Comparison of ENCODE assay signal across 8 cellular contexts in the genomic region with DNA sequence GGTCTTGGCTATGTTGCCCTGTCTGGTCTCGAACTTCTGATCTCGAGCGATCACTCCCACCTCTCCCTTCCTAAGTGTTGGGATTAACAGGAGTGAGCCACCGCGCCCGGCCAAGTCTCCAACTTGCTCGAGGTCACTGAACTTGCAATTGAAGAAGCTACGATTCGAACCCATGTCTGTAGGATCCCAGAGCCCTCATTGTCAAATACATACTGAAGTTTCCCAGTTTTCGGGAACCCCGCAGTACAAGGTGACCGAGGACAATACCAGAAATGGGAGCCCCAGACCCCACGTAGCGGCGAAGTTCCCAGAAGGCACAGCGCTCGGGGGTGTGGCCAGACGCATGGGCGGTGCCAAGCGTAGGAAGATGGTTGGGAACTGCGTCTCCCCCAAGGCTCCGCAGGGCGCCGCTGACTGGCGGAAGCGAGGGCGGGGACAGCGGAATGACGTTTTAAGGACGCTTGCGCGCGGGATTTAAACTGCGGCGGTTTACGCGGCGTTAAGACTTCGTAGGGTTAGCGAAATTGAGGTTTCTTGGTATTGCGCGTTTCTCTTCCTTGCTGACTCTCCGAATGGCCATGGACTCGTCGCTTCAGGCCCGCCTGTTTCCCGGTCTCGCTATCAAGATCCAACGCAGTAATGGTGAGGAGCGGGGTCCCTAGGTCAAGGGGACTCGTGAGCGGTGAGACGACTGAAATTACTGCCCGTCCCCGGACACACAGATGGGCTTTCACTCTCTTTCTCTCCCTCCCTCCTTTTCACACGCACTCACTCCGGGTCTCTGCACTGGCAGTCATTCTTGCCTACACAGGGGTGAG. TPM values are rescaled to one million over a fixed set of nuclear protein-coding genes. Genes with fewer than 3 reads are reported as not detected.
DNase-seq lines count a peak whose midpoint lies in the region; ATAC-seq and TF ChIP-seq lines count a peak whose summit lies in the region.

A gene (plus strand): TSS at position 477 of the 818 bp plus-strand sequence. CDS start 96 bp downstream, at position 573.

- H3K4me3 ChIP-seq in BE2C (ENCODE audit: low read depth, low read length): peak within 1 kb of the TSS; percentile 76
- peak within 1 kb of the TSS; percentile 71 for H3K4me3 ChIP-seq in coronary artery

- peaks cover 4% of the 10 kb centered on the region; the same call in 1 of the 2 replicates for H3K36me3 ChIP-seq in BE2C

- no peaks in the 10 kb centered on the region for H3K9me3 ChIP-seq in BE2C

- peak within 1 kb of the TSS; percentile 81 to 88 for H3K27ac ChIP-seq in coronary artery
- H3K27ac ChIP-seq in layer of hippocampus (ENCODE audit: low read depth, low read length): peak within 1 kb of the TSS; percentile 94

- ATAC-seq in HG03460 (IDR thresholded peaks at IDR 0.05; ENCODE audit: unreplicated experiment): peak; percentile 97

- DNase-seq in BE2C (peak; percentile 92), GM19240 (ENCODE audit: insufficient read length, low spot score) (peak; percentile 99), NCI-H526 (lab: John Stamatoyannopoulos, UW) (peak; percentile 98 to 100), coronary artery (ENCODE audit: low spot score) (peak; percentile 97)
- peak; percentile 99 for DNase-seq in activated CD4-positive, alpha-beta T cell treated with anti-CD3 and anti-CD28 coated beads for 48 hours
- DNase-seq in stimulated activated CD4-positive, alpha-beta T cell treated with anti-CD3 and anti-CD28 coated beads, Interleukin-1b, Interleukin-23, amount 100 ng/mL, for 4 hours (ENCODE audit: low read depth in 2 of 2): peak; percentile 95 to 96

- H3K27me3 ChIP-seq in BE2C (no peaks in the 10 kb centered on the region), layer of hippocampus (ENCODE audit: control insufficient read depth, insufficient read depth, low read length) (no peaks in the 10 kb centered on the region)

- H3K4me1 ChIP-seq in BE2C: no peaks in the 10 kb centered on the region

- TF ChIP-seq CTCF in BE2C (IDR thresholded peaks at IDR 0.05; ENCODE audit: low read depth, low read length): no peak
- TF ChIP-seq CTCF in coronary artery (IDR thresholded peaks at IDR 0.05): no peak

RNA-seq across cellular contexts. Expression of the gene that starts here (rescaled TPM):
- 5.0 TPM for polyA plus RNA-seq in BE2C (2012; ENCODE audit: insufficient read depth, insufficient read length, low read depth)

Comparison
In these comparisons a context has a peak if more than half of its experiments do, and no peak if none do; other contexts are left out.
1. Peak in every context shown above with its lines: DNase-seq, ATAC-seq, H3K4me3 ChIP-seq and H3K27ac ChIP-seq.